Comparison of ENCODE assay signal across 13 cellular contexts in the genomic region with DNA sequence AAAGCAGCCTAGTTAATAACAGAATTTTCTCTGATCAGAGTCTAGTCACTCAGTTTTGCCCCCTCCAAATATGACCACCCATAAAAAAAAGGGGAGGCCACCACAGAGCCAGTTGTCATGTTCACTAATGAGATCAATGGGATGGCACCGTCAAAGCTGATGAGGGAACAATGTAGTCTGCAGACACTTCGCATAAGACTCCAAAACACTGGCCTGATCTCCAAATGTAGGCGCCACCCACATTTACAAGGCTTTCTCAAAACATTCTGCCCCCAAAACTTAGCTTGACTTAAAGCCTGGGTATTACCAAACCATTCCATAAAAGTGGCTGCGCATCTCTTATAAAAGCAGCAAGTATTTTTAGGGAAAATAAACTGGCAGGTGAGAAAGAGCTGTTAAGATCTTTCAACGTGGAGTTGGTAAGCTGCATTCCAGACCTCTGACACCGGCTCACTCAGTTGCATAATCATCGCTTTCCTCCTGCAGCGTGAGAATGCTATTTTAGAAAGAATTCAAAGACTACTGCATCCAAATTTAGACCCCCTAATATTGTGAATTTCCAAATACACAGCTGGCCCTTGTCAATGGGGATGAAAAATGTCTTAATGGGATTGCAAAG. TPM values are rescaled to one million over a fixed set of nuclear protein-coding genes. Genes with fewer than 3 reads are reported as not detected.
DNase-seq lines count a peak whose midpoint lies in the region; ATAC-seq and TF ChIP-seq lines count a peak whose summit lies in the region.
"Had no signal": no experiment of that assay in that cellular context is flagged by ENCODE, and none has a peak within 500 bp of the region (broad histone marks: within the 10 kb centered on the region; RNA-seq: fewer than 3 reads in every experiment).

No MANE protein-coding gene starts in this region.

- no peak overlapping the region for H3K27ac ChIP-seq in smooth muscle cell (ENCODE audit: low read depth)
- H3K27ac ChIP-seq: spleen had no signal

- DNase-seq in A172 (ENCODE audit: low spot score) (peak; percentile 66), HT-29 (ENCODE audit: low spot score) (peak; percentile 7), amniotic epithelial cell (ENCODE audit: low read depth) (peak; percentile 73), iPS-NIHi7 (ENCODE audit: extremely low spot score) (peak; percentile 43), smooth muscle cell (lab: John Stamatoyannopoulos, UW; ENCODE audit: unreplicated experiment) (no peak), immature natural killer cell (no peak), NCI-H146 treated with DMSO at 0.1 percent for 48 hours (lab: John Stamatoyannopoulos, UW; ENCODE audit: unreplicated experiment) (no peak)
- DNase-seq: spleen; stimulated activated naive CD4-positive, alpha-beta T cell treated with Interleukin-2 at 50 U/mL for 16 hours; T-helper 2 cell had no signal

- WGBS in smooth muscle cell (ENCODE audit: low lambda C conversion rate), result 36% methylated on average over 8 of the region's 8 CpGs

- H3K36me3 ChIP-seq in smooth muscle cell (ENCODE audit: low read depth), result no peaks in the 10 kb centered on the region

- H3K27ac Mint-ChIP-seq in immature natural killer cell, result no peak overlapping the region
- H3K27ac Mint-ChIP-seq: B cell had no signal

- no peak for TF ChIP-seq CTCF in smooth muscle cell (IDR thresholded peaks at IDR 0.05; ENCODE audit: borderline replicate concordance, insufficient read depth, poor library complexity, severe bottlenecking)

- peaks cover 6% of the 10 kb centered on the region for H3F3A ChIP-seq in smooth muscle cell (ENCODE audit: low read depth)

- H3K9me3 ChIP-seq in smooth muscle cell (replicated peaks; ENCODE audit: low read depth), result no peaks in the 10 kb centered on the region
- H3K9me3 ChIP-seq: spleen had no signal

- H3K9me3 Mint-ChIP-seq in immature natural killer cell, result no peaks in the 10 kb centered on the region

- no peak overlapping the region for H3K4me2 ChIP-seq in smooth muscle cell

- no peak overlapping the region for H2AFZ ChIP-seq in smooth muscle cell (ENCODE audit: low read depth)

- H3K4me3 ChIP-seq in smooth muscle cell, result no peak overlapping the region
- H3K4me3 ChIP-seq: GM12878, spleen had no signal

- no peak for ATAC-seq in HG03469 (IDR thresholded peaks at IDR 0.05; ENCODE audit: unreplicated experiment)
- ATAC-seq: GM12878 had no signal

- H3K27me3 ChIP-seq in smooth muscle cell (ENCODE audit: low read depth), result no peaks in the 10 kb centered on the region
- H3K27me3 ChIP-seq: spleen had no signal

- H3K79me2 ChIP-seq in smooth muscle cell (ENCODE audit: low read depth), result no peaks in the 10 kb centered on the region

- H4K20me1 ChIP-seq in smooth muscle cell (ENCODE audit: low read depth), result no peaks in the 10 kb centered on the region

- no peak overlapping the region for H3K9ac ChIP-seq in smooth muscle cell (ENCODE audit: low read depth)

- peaks cover 14 to 15% of the 10 kb centered on the region in 2 donors for H3K4me1 Mint-ChIP-seq in immature natural killer cell

- peaks cover 4 to 9% (median 6%) of the 10 kb centered on the region in 3 donors for H3K27me3 Mint-ChIP-seq in immature natural killer cell (ENCODE audit: low read depth in 3 of 3)
- H3K27me3 Mint-ChIP-seq: B cell had no signal

- peaks cover 8% of the 10 kb centered on the region for H3K4me1 ChIP-seq in smooth muscle cell (ENCODE audit: low read depth)

- no peak overlapping the region for H3K4me3 Mint-ChIP-seq in immature natural killer cell
- H3K4me3 Mint-ChIP-seq: B cell had no signal

- peaks cover 0 to 11% (median 9%) of the 10 kb centered on the region in 3 donors for H3K36me3 Mint-ChIP-seq in immature natural killer cell

RNA-seq across cellular contexts. Expression of a gene that starts 59.3 kb away (rescaled TPM):
- 29.7 and 52.5 TPM in 2 replicates for total RNA-seq in A172 (2014; rRNA removed; shearing (Covaris generic))
- total RNA-seq in HT-29 (2014; rRNA removed; shearing (Covaris generic)), result 12.9 and 13.1 TPM in 2 replicates
- 19.6 and 21.1 TPM in 2 replicates for total RNA-seq in smooth muscle cell
- polyA plus RNA-seq in smooth muscle cell, result 29.5 and 39.6 TPM in 2 replicates
- 10 to 100 TPM; 19.0 to 40.3 (median 23.5) TPM for polyA plus RNA-seq in immature natural killer cell

Comparison
In these comparisons a context has a peak if more than half of its experiments do, and no peak if none do; other contexts are left out.
1. DNase-seq: peak in A172 (single experiment), HT-29 (single experiment), amniotic epithelial cell (single experiment) and iPS-NIHi7 (single experiment); none in smooth muscle cell (single experiment), immature natural killer cell (0 of 3) and NCI-H146 treated with DMSO at 0.1 percent for 48 hours (single experiment).